Comparison of ENCODE assay signal across 8 cellular contexts in the genomic region with DNA sequence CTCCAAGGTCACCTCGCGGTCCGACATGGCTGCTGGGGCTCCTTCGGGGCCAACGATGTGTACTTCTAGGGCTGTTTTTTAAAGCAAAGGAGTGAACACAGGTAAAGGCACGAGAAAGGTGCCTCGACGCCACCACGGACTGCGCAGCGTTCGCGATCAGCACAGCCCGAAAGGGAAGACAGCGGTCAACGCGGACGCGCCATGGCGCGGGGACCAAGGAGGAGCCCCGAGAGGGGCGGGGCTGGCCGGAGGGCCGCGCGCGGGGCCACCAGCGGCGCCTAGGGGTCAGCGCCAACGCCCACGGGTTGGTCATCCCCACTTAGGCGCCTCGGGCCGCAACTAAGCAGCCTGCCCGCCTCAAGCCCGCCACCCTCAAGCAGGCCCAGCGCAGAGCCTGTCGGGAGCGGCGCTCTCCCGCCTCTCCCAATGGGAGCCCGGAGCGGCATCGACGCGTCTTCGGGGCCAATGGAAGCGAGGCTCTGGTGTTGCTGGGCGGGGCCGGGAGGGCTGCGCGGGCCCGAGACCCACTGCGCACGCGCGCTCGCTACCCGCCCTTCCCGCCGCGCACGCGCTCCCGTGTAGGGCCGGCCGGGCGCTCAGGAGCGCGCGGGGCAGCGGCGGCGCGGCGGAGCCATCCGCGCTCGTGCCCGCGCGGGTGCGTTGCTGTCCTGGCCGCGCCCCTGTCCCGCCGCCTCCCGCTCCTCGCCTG. TPM values are rescaled to one million over a fixed set of nuclear protein-coding genes. Genes with fewer than 3 reads are reported as not detected.
DNase-seq lines count a peak whose midpoint lies in the region; ATAC-seq and TF ChIP-seq lines count a peak whose summit lies in the region.

A gene with protein sequence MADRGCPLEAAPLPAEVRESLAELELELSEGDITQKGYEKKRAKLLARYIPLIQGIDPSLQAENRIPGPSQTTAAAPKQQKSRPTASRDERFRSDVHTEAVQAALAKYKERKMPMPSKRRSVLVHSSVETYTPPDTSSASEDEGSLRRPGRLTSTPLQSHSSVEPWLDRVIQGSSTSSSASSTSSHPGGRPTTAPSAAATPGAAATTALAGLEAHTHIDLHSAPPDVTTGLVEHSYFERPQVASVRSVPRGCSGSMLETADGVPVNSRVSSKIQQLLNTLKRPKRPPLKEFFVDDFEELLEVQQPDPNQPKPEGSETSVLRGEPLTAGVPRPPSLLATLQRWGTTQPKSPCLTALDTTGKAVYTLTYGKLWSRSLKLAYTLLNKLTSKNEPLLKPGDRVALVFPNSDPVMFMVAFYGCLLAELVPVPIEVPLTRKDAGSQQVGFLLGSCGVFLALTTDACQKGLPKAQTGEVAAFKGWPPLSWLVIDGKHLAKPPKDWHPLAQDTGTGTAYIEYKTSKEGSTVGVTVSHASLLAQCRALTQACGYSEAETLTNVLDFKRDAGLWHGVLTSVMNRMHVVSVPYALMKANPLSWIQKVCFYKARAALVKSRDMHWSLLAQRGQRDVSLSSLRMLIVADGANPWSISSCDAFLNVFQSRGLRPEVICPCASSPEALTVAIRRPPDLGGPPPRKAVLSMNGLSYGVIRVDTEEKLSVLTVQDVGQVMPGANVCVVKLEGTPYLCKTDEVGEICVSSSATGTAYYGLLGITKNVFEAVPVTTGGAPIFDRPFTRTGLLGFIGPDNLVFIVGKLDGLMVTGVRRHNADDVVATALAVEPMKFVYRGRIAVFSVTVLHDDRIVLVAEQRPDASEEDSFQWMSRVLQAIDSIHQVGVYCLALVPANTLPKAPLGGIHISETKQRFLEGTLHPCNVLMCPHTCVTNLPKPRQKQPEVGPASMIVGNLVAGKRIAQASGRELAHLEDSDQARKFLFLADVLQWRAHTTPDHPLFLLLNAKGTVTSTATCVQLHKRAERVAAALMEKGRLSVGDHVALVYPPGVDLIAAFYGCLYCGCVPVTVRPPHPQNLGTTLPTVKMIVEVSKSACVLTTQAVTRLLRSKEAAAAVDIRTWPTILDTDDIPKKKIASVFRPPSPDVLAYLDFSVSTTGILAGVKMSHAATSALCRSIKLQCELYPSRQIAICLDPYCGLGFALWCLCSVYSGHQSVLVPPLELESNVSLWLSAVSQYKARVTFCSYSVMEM (N-terminal part only) (plus strand): TSS at position 577 of the 709 bp plus-strand sequence. CDS start 241 bp downstream, outside the sequence.

- peak; percentile 82 for ATAC-seq in GM21717 (IDR thresholded peaks at IDR 0.05; ENCODE audit: unreplicated experiment)
- ATAC-seq in PC-3: peak; percentile 95
- ATAC-seq in mucosa of descending colon: peak; percentile 97

- H3K9ac ChIP-seq in PC-3 (ENCODE audit: low read length): peak within 1 kb of the TSS; percentile 97

- H3K36me3 ChIP-seq in PC-3 (ENCODE audit: low read depth, low read length) (peaks cover 15% of the 10 kb centered on the region; the same call in 1 of the 2 replicates), mucosa of descending colon (ENCODE audit: low read depth) (peaks cover 3% of the 10 kb centered on the region)

- H3K27ac ChIP-seq in PC-3 (ENCODE audit: low read length) (peak within 1 kb of the TSS; percentile 70), epithelial cell of prostate (peak within 1 kb of the TSS; percentile 80)

- DNase-seq in DMS153 treated with DMSO at 0.1 percent for 48 hours (lab: John Stamatoyannopoulos, UW; ENCODE audit: unreplicated experiment) (peak; percentile 93), PC-3 (peak; percentile 99), activated T-cell treated with anti-CD3 and anti-CD28 coated beads for 48 hours (ENCODE audit: low read depth) (peak; percentile 95), epithelial cell of prostate (ENCODE audit: low read depth, low spot score) (peak; percentile 84), mucosa of descending colon (peak; percentile 93 to 98 (median 96))
- DNase-seq in Jurkat, Clone E6-1 (ENCODE audit: low read depth, low spot score): peak; percentile 93
- DNase-seq in stimulated activated CD8-positive, alpha-beta memory T cell treated with anti-CD3 and anti-CD28 coated beads, Interleukin-4, amount 100 ng/mL, for 1 hour (ENCODE audit: low read depth in 2 of 2, low spot score in 1 of 2): peak; percentile 77 to 82

- CTCF ChIA-PET in PC-3 (lab: Charles Lee): interaction anchor here (0.5 kb wide), 1 partner anchor 73 kb away, joined by 3 read pairs; no protein-coding TSS in a partner anchor

- H3K9me3 ChIP-seq in PC-3 (ENCODE audit: low read length): no peaks in the 10 kb centered on the region
- H3K9me3 ChIP-seq in mucosa of descending colon: no peaks in the 10 kb centered on the region

- H3K9me2 ChIP-seq in PC-3 (replicated peaks; ENCODE audit: low read length): no peaks in the 10 kb centered on the region

- no peaks in the 10 kb centered on the region for H3F3A ChIP-seq in PC-3 (ENCODE audit: low read length, unreplicated experiment)

- no peak for TF ChIP-seq CTCF in PC-3 (conservative IDR thresholded peaks at IDR 0.05; ENCODE audit: low read depth, low read length)
- TF ChIP-seq CTCF in mucosa of descending colon (IDR thresholded peaks at IDR 0.05): no peak

- no TSS peak for BruUV-seq in PC-3 (replicated peaks; lab: Mats Ljungman, UMichigan)

- peak within 1 kb of the TSS; percentile 78 for H2AFZ ChIP-seq in PC-3 (ENCODE audit: low read length)

- intact Hi-C loops in PC-3 (cut with micrococcal nuclease) (loop anchor here (1.0 kb wide), 1 partner anchor 51 kb away; no protein-coding TSS in a partner anchor), mucosa of descending colon (cut with DNase I, micrococcal nuclease) (no loop called here)

- H4K20me1 ChIP-seq in PC-3 (ENCODE audit: low read length): no peaks in the 10 kb centered on the region

- POLR2A ChIA-PET in PC-3 (lab: Charles Lee; ENCODE audit: unreplicated experiment): interaction anchor here (0.6 kb wide), 1 partner anchor 77 kb away, joined by 4 read pairs; no protein-coding TSS in a partner anchor

- H3K4me2 ChIP-seq in PC-3 (ENCODE audit: low read length): peak within 1 kb of the TSS; percentile 98

- no peaks in the 10 kb centered on the region for H3K27me3 ChIP-seq in PC-3 (ENCODE audit: low read length)

- H3K4me3 ChIP-seq in Jurkat, Clone E6-1 (ENCODE audit: low read length): peak within 1 kb of the TSS; percentile 66
- H3K4me3 ChIP-seq in PC-3 (ENCODE audit: low read length) (peak within 1 kb of the TSS; percentile 89), mucosa of descending colon (peak within 1 kb of the TSS; percentile 87)

- H3K4me1 ChIP-seq in PC-3 (ENCODE audit: insufficient read depth, low read length) (peaks cover 28% of the 10 kb centered on the region), mucosa of descending colon (ENCODE audit: low read depth) (peaks cover 24% of the 10 kb centered on the region)

- peaks cover 91% of the 10 kb centered on the region for H3K79me2 ChIP-seq in PC-3 (ENCODE audit: low read length)

RNA-seq across cellular contexts. Expression of the gene that starts here (rescaled TPM):
- polyA plus RNA-seq in Jurkat, Clone E6-1 (2012; ENCODE audit: insufficient read depth, insufficient read length): 29.6 TPM
- total RNA-seq in PC-3 (2014; rRNA removed): 23.7 and 33.6 TPM in 2 replicates
- 10 to 100 TPM; 43.8 to 56.7 (median 49.3) TPM for total RNA-seq in mucosa of descending colon

Comparison
In these comparisons a context has a peak if more than half of its experiments do, and no peak if none do; other contexts are left out.
1. Peak in every context shown above with its lines: DNase-seq, ATAC-seq, H3K4me3 ChIP-seq and H3K27ac ChIP-seq.